Comparison of ENCODE assay signal across 9 cellular contexts in genomic region chr12:120474092-120474960, GRCh38. TPM values are rescaled to one million over a fixed set of nuclear protein-coding genes. Genes with fewer than 3 reads are reported as not detected.
A peak's percentile ranks its signal among the peaks of the same experiment; 100 is the strongest.
DNase-seq lines count a peak whose midpoint lies in the region; ATAC-seq and TF ChIP-seq lines count a peak whose summit lies in the region.
"Had no signal": no experiment of that assay in that cellular context is flagged by ENCODE, and none has a peak within 500 bp of the region (broad histone marks: within the 10 kb centered on the region; RNA-seq: fewer than 3 reads in every experiment).

No MANE protein-coding gene starts in this region.

- no peaks in the 10 kb centered on the region for H3K9me3 Mint-ChIP-seq in Calu3 (ENCODE audit: low read depth, unreplicated experiment)
- H3K9me3 Mint-ChIP-seq in natural killer cell, result no peaks in the 10 kb centered on the region
- H3K9me3 Mint-ChIP-seq in CD8-positive, alpha-beta T cell, result no peaks in the 10 kb centered on the region

- peaks cover 10% of the 10 kb centered on the region for H3K4me1 ChIP-seq in CD8-positive, alpha-beta T cell (ENCODE audit: insufficient read depth, low read length)

- TF ChIP-seq POLR2A in NB4 (IDR thresholded peaks at IDR 0.05; ENCODE audit: extremely low read depth, insufficient read length), result no peak

- no peaks in the 10 kb centered on the region for H3K27me3 Mint-ChIP-seq in Calu3 (ENCODE audit: unreplicated experiment)
- H3K27me3 Mint-ChIP-seq in natural killer cell (ENCODE audit: low read depth in 2 of 2), result no peaks in the 10 kb centered on the region
- H3K27me3 Mint-ChIP-seq in CD8-positive, alpha-beta T cell (ENCODE audit: low read depth), result no peaks in the 10 kb centered on the region

- no peak for ATAC-seq in natural killer cell
- no peak for ATAC-seq in CD8-positive, alpha-beta T cell
- ATAC-seq in GM19467 (IDR thresholded peaks at IDR 0.05; ENCODE audit: unreplicated experiment), result no peak

- H3K36me3 Mint-ChIP-seq in Calu3 (ENCODE audit: insufficient read depth, unreplicated experiment) (peaks cover 13% of the 10 kb centered on the region), natural killer cell (no peaks in the 10 kb centered on the region)
- H3K36me3 Mint-ChIP-seq in CD8-positive, alpha-beta T cell, result peaks cover 2% of the 10 kb centered on the region

- POLR2A ChIA-PET in CD8-positive, alpha-beta T cell (lab: Charles Lee), result interaction anchor here (0.5 to 1.1 kb wide), 2 partner anchors 54 to 55 kb away, joined by 3 read pairs; partner anchors contain the start of gene COQ5

- H3K4me3 ChIP-seq in NB4 (ENCODE audit: low read depth, low read length), result peak overlapping the region; percentile 10
- H3K4me3 ChIP-seq in cardiac fibroblast (replicated peaks in 1 of 2; ENCODE audit: low read depth in 2 of 2, low read length in 2 of 2), result peak overlapping the region in 1 of 2 donors; percentile 6
- no peak overlapping the region for H3K4me3 ChIP-seq in CD8-positive, alpha-beta T cell (ENCODE audit: low read depth, low read length)
- H3K4me3 ChIP-seq: upper lobe of left lung had no signal

- H3K4me3 Mint-ChIP-seq in Calu3 (ENCODE audit: low read depth, unreplicated experiment) (no peak overlapping the region), natural killer cell (peak overlapping the region; percentile 17)
- no peak overlapping the region for H3K4me3 Mint-ChIP-seq in CD8-positive, alpha-beta T cell

- intact Hi-C loops in Calu3 (cut with micrococcal nuclease; ENCODE audit: unreplicated experiment) (no loop called here), natural killer cell (cut with micrococcal nuclease) (no loop called here)
- intact Hi-C loops in CD8-positive, alpha-beta T cell (cut with DNase I, micrococcal nuclease), result no loop called here

- no peaks in the 10 kb centered on the region for H3K27me3 ChIP-seq in CD8-positive, alpha-beta T cell (ENCODE audit: insufficient read depth, low read length)
- H3K27me3 ChIP-seq: upper lobe of left lung had no signal

- DNase-seq in Calu3 (peak; percentile 84), NB4 (ENCODE audit: low read depth) (peak; percentile 89), cardiac fibroblast (ENCODE audit: low read depth in 2 of 2) (peak; percentile 46 to 77), natural killer cell (no peak), NCI-H146 (lab: John Stamatoyannopoulos, UW) (no peak), SKM-1 (lab: John Stamatoyannopoulos, UW; ENCODE audit: unreplicated experiment) (no peak)
- DNase-seq in CD8-positive, alpha-beta T cell, result no peak
- DNase-seq: upper lobe of left lung had no signal

- H3K36me3 ChIP-seq in CD8-positive, alpha-beta T cell (ENCODE audit: insufficient read depth, low read length), result no peaks in the 10 kb centered on the region
- H3K36me3 ChIP-seq: upper lobe of left lung had no signal

- CTCF ChIA-PET in Calu3 (lab: Charles Lee), result interaction anchor here (0.6 to 2.7 kb wide), 10 partner anchors 8 to 1905 kb away, joined by 3 to 22 read pairs (median 4); partner anchors contain the start of genes COQ5, COX6A1 and DYNLL1
- CTCF ChIA-PET in CD8-positive, alpha-beta T cell (lab: Charles Lee), result interaction anchor here (1.3 to 1.4 kb wide), 3 partner anchors 13 to 34 kb away, joined by 3 to 6 read pairs (median 5); no protein-coding TSS in a partner anchor

- no peak overlapping the region for H3K27ac ChIP-seq in CD8-positive, alpha-beta T cell (ENCODE audit: low read depth, low read length)
- H3K27ac ChIP-seq: upper lobe of left lung had no signal

- no peaks in the 10 kb centered on the region for H3K9me3 ChIP-seq in CD8-positive, alpha-beta T cell (ENCODE audit: low read length)
- H3K9me3 ChIP-seq: upper lobe of left lung had no signal

- BruUV-seq in Calu3 (replicated peaks; lab: Mats Ljungman, UMichigan), result no TSS peak

- TF ChIP-seq CTCF in Calu3 (IDR thresholded peaks at IDR 0.05; ENCODE audit: unreplicated experiment) (no peak), NB4 (IDR thresholded peaks at IDR 0.05; ENCODE audit: low read depth, low read length) (no peak), cardiac fibroblast (IDR thresholded peaks at IDR 0.05; ENCODE audit: low read depth, low read length) (no peak), natural killer cell (IDR thresholded peaks at IDR 0.05) (no peak)
- no peak for TF ChIP-seq CTCF in CD8-positive, alpha-beta T cell (IDR thresholded peaks at IDR 0.05)

- peaks cover 28% of the 10 kb centered on the region for H3K4me1 Mint-ChIP-seq in Calu3 (ENCODE audit: low read depth, unreplicated experiment)
- peaks cover 59% of the 10 kb centered on the region in 2 donors for H3K4me1 Mint-ChIP-seq in natural killer cell
- H3K4me1 Mint-ChIP-seq in CD8-positive, alpha-beta T cell (ENCODE audit: low read depth), result peaks cover 12% of the 10 kb centered on the region

- H3K27ac Mint-ChIP-seq in Calu3 (ENCODE audit: unreplicated experiment) (peak overlapping the region; percentile 46), natural killer cell (peak overlapping the region; percentile 60 to 65)
- H3K27ac Mint-ChIP-seq in CD8-positive, alpha-beta T cell, result no peak overlapping the region

RNA-seq across cellular contexts. Expression of gene SRSF9, which starts 4.8 kb away (rescaled TPM):
- 284 and 292 TPM in 2 replicates for total RNA-seq in Calu3 (2022)
- total RNA-seq in natural killer cell, result 100 to 1,000 TPM; 175 to 191 (median 179) TPM
- total RNA-seq in CD8-positive, alpha-beta T cell, result 100 to 1,000 TPM; 137 to 139 TPM

RNA-seq across cellular contexts. Expression of gene DYNLL1, which starts 21.6 kb away (rescaled TPM):
- total RNA-seq in Calu3 (2022) (419 and 423 TPM in 2 replicates), natural killer cell (100 to 1,000 TPM in 1 of 3 donors, 10 to 100 TPM in 2; 69.7 to 110 (median 77.2) TPM)
- 10 to 100 TPM; 25.9 to 26.1 TPM for total RNA-seq in CD8-positive, alpha-beta T cell

RNA-seq across cellular contexts. Expression of gene GATC, which starts 28.1 kb away (rescaled TPM):
- total RNA-seq in Calu3 (2022), result 29.7 and 43.7 TPM in 2 replicates
- total RNA-seq in natural killer cell, result 10 to 100 TPM; 16.5 to 22.8 (median 20.5) TPM
- total RNA-seq in CD8-positive, alpha-beta T cell, result 10 to 100 TPM; 16.6 to 17.3 TPM

RNA-seq across cellular contexts. Expression of gene TRIAP1, which starts 28.1 kb away (rescaled TPM):
- total RNA-seq in Calu3 (2022) (29.4 and 34.4 TPM in 2 replicates), natural killer cell (10 to 100 TPM; 21.3 to 25.8 (median 24.2) TPM)
- total RNA-seq in CD8-positive, alpha-beta T cell, result 10 to 100 TPM; 35.8 to 36.0 TPM

RNA-seq across cellular contexts. Expression of gene COX6A1, which starts 36.4 kb away (rescaled TPM):
- total RNA-seq in Calu3 (2022) (482 and 487 TPM in 2 replicates), natural killer cell (100 to 1,000 TPM; 152 to 189 (median 163) TPM)
- total RNA-seq in CD8-positive, alpha-beta T cell, result 100 to 1,000 TPM; 118 to 124 TPM

Comparison
In these comparisons a context has a peak if more than half of its experiments do, and no peak if none do; other contexts are left out.
1. DNase-seq: peak in Calu3 (single experiment), NB4 (single experiment) and cardiac fibroblast (2 of 2); none in natural killer cell (single experiment), CD8-positive, alpha-beta T cell (0 of 7), NCI-H146 (single experiment) and SKM-1 (single experiment).